18 cellular contexts compared by ENCODE assay signal in genomic region chr21:36696390-36696639, GRCh38. TPM values are rescaled to one million over a fixed set of nuclear protein-coding genes. Genes with fewer than 3 reads are reported as not detected.
DNase-seq lines count a peak whose midpoint lies in the region; ATAC-seq and TF ChIP-seq lines count a peak whose summit lies in the region.
"Had no signal": no experiment of that assay in that cellular context is flagged by ENCODE, and none has a peak within 500 bp of the region (broad histone marks: within the 10 kb centered on the region; RNA-seq: fewer than 3 reads in every experiment).

No MANE protein-coding gene starts in this region.

- H3K36me3 ChIP-seq in osteoblast (ENCODE audit: insufficient read depth, low read length), result no peaks in the 10 kb centered on the region
- H3K36me3 ChIP-seq: BE2C had no signal

- POLR2A ChIA-PET in activated CD4-positive, alpha-beta T cell treated with anti-CD3 and anti-CD28 coated beads, Interleukin-2, amount 10 ng/mL, durations not matched to agents 7 days and 5 days (lab: Charles Lee), result no interaction called here

- no peaks in the 10 kb centered on the region for H3K4me1 ChIP-seq in osteoblast (ENCODE audit: insufficient read depth, low read length)
- H3K4me1 ChIP-seq: BE2C had no signal

- no peak overlapping the region for H3K4me3 ChIP-seq in osteoblast (ENCODE audit: insufficient read depth, low read length)

- no peaks in the 10 kb centered on the region for H4K20me1 ChIP-seq in osteoblast (ENCODE audit: insufficient read depth, low read length)

- no peak overlapping the region for H3K27ac ChIP-seq in osteoblast (ENCODE audit: low read depth, low read length)
- H3K27ac ChIP-seq: 22Rv1 had no signal

- H2AFZ ChIP-seq in osteoblast (ENCODE audit: low read length), result no peak overlapping the region

- CTCF ChIA-PET in activated CD4-positive, alpha-beta T cell treated with anti-CD3 and anti-CD28 coated beads, Interleukin-2, amount 10 ng/mL, durations not matched to agents 7 days and 5 days (lab: Charles Lee), result no interaction called here

- H3K4me1 Mint-ChIP-seq in activated CD4-positive, alpha-beta T cell treated with anti-CD3 and anti-CD28 coated beads, Interleukin-2, amount 10 ng/mL, durations not matched to agents 24 days and 14 days, result peaks cover 8% of the 10 kb centered on the region
- peaks cover 15% of the 10 kb centered on the region for H3K4me1 Mint-ChIP-seq in activated CD4-positive, alpha-beta T cell treated with anti-CD3 and anti-CD28 coated beads, Interleukin-2, amount 10 ng/mL, durations not matched to agents 7 days and 5 days
- H3K4me1 Mint-ChIP-seq in T-helper 17 cell (peaks cover 12% of the 10 kb centered on the region), glutamatergic neuron (ENCODE audit: low read depth, unreplicated experiment) (peaks cover 27% of the 10 kb centered on the region)
- peaks cover 5% of the 10 kb centered on the region for H3K4me1 Mint-ChIP-seq in activated T-helper 1 cell treated with anti-CD3 and anti-CD28 coated beads, Interleukin-12 subunit alpha, Interleukin-12 subunit beta, Interleukin-2, Interleukin-4 antibody, amounts not matched to agents 30 ng/mL and 10 ng/mL and 1 ng/mL, durations not matched to agents 14 hours and 24 hours and 36 hours (ENCODE audit: low read depth)

- peaks cover 5% of the 10 kb centered on the region for H3K79me2 ChIP-seq in osteoblast (ENCODE audit: insufficient read depth, low read length)

- DNase-seq in activated CD4-positive, alpha-beta T cell treated with anti-CD3 and anti-CD28 coated beads, Interleukin-2, amount 10 ng/mL, durations not matched to agents 24 days and 14 days, result no peak
- no peak for DNase-seq in activated CD4-positive, alpha-beta T cell treated with anti-CD3 and anti-CD28 coated beads, Interleukin-2, amount 10 ng/mL, durations not matched to agents 7 days and 5 days
- no peak for DNase-seq in T-helper 17 cell
- no peak for DNase-seq in glutamatergic neuron
- peak; percentile 85 for DNase-seq in osteoblast (ENCODE audit: insufficient read length, low spot score, missing footprints)
- no peak for DNase-seq in activated T-helper 1 cell treated with anti-CD3 and anti-CD28 coated beads, Interleukin-12 subunit alpha, Interleukin-12 subunit beta, Interleukin-2, Interleukin-4 antibody, amounts not matched to agents 30 ng/mL and 10 ng/mL and 1 ng/mL, durations not matched to agents 14 hours and 24 hours and 36 hours (ENCODE audit: low spot score)
- DNase-seq in glomerular visceral epithelial cell (ENCODE audit: extremely low spot score), result no peak
- no peak for DNase-seq in NCI-H1436 treated with DMSO at 0.1 percent for 48 hours (lab: John Stamatoyannopoulos, UW)
- DNase-seq: BE2C; CD4-positive, alpha-beta T cell; KG1; NCI-H1048; NCI-H146; NCI-H2081; NCI-H510A; NCI-H774; RPMI8226 had no signal

- H3K27me3 ChIP-seq in osteoblast (ENCODE audit: insufficient read depth, low read length), result peaks cover 48% of the 10 kb centered on the region

- H3K36me3 Mint-ChIP-seq in activated CD4-positive, alpha-beta T cell treated with anti-CD3 and anti-CD28 coated beads, Interleukin-2, amount 10 ng/mL, durations not matched to agents 24 days and 14 days (ENCODE audit: low read depth), result no peaks in the 10 kb centered on the region
- peaks cover 2% of the 10 kb centered on the region for H3K36me3 Mint-ChIP-seq in activated CD4-positive, alpha-beta T cell treated with anti-CD3 and anti-CD28 coated beads, Interleukin-2, amount 10 ng/mL, durations not matched to agents 7 days and 5 days (ENCODE audit: low read depth)
- peaks cover 7% of the 10 kb centered on the region for H3K36me3 Mint-ChIP-seq in T-helper 17 cell (ENCODE audit: low read depth)
- H3K36me3 Mint-ChIP-seq in glutamatergic neuron (ENCODE audit: unreplicated experiment), result no peaks in the 10 kb centered on the region
- no peaks in the 10 kb centered on the region for H3K36me3 Mint-ChIP-seq in activated T-helper 1 cell treated with anti-CD3 and anti-CD28 coated beads, Interleukin-12 subunit alpha, Interleukin-12 subunit beta, Interleukin-2, Interleukin-4 antibody, amounts not matched to agents 30 ng/mL and 10 ng/mL and 1 ng/mL, durations not matched to agents 14 hours and 24 hours and 36 hours (ENCODE audit: low read depth)

- H3K9me3 ChIP-seq in T-helper 17 cell (ENCODE audit: control insufficient read depth, low read length, poor library complexity, severe bottlenecking), result no peaks in the 10 kb centered on the region
- H3K9me3 ChIP-seq in osteoblast (ENCODE audit: low read depth, low read length), result no peaks in the 10 kb centered on the region
- H3K9me3 ChIP-seq: BE2C had no signal

- peaks cover 66% of the 10 kb centered on the region for H3K27me3 Mint-ChIP-seq in activated CD4-positive, alpha-beta T cell treated with anti-CD3 and anti-CD28 coated beads, Interleukin-2, amount 10 ng/mL, durations not matched to agents 24 days and 14 days
- H3K27me3 Mint-ChIP-seq in activated CD4-positive, alpha-beta T cell treated with anti-CD3 and anti-CD28 coated beads, Interleukin-2, amount 10 ng/mL, durations not matched to agents 7 days and 5 days, result peaks cover 75% of the 10 kb centered on the region
- H3K27me3 Mint-ChIP-seq in T-helper 17 cell (peaks cover 66% of the 10 kb centered on the region), glutamatergic neuron (ENCODE audit: unreplicated experiment) (peaks cover 39% of the 10 kb centered on the region)
- H3K27me3 Mint-ChIP-seq in activated T-helper 1 cell treated with anti-CD3 and anti-CD28 coated beads, Interleukin-12 subunit alpha, Interleukin-12 subunit beta, Interleukin-2, Interleukin-4 antibody, amounts not matched to agents 30 ng/mL and 10 ng/mL and 1 ng/mL, durations not matched to agents 14 hours and 24 hours and 36 hours (ENCODE audit: insufficient read depth), result peaks cover 57% of the 10 kb centered on the region

- H3K4me2 ChIP-seq in osteoblast (ENCODE audit: insufficient read depth, low read length), result no peak overlapping the region

- intact Hi-C loops in activated CD4-positive, alpha-beta T cell treated with anti-CD3 and anti-CD28 coated beads, Interleukin-2, amount 10 ng/mL, durations not matched to agents 24 days and 14 days (cut with micrococcal nuclease), result no loop called here
- intact Hi-C loops in activated T-helper 1 cell treated with anti-CD3 and anti-CD28 coated beads, Interleukin-12 subunit alpha, Interleukin-12 subunit beta, Interleukin-2, Interleukin-4 antibody, amounts not matched to agents 30 ng/mL and 10 ng/mL and 1 ng/mL, durations not matched to agents 14 hours and 24 hours and 36 hours (cut with micrococcal nuclease), result loop anchor here (1.0 kb wide), 1 partner anchor 13 kb away; no protein-coding TSS in a partner anchor

- H3K27ac Mint-ChIP-seq in activated CD4-positive, alpha-beta T cell treated with anti-CD3 and anti-CD28 coated beads, Interleukin-2, amount 10 ng/mL, durations not matched to agents 24 days and 14 days, result peak overlapping the region; percentile 53
- H3K27ac Mint-ChIP-seq in activated CD4-positive, alpha-beta T cell treated with anti-CD3 and anti-CD28 coated beads, Interleukin-2, amount 10 ng/mL, durations not matched to agents 7 days and 5 days, result no peak overlapping the region
- H3K27ac Mint-ChIP-seq in T-helper 17 cell (peak overlapping the region; percentile 53), glutamatergic neuron (ENCODE audit: unreplicated experiment) (no peak overlapping the region)
- no peak overlapping the region for H3K27ac Mint-ChIP-seq in activated T-helper 1 cell treated with anti-CD3 and anti-CD28 coated beads, Interleukin-12 subunit alpha, Interleukin-12 subunit beta, Interleukin-2, Interleukin-4 antibody, amounts not matched to agents 30 ng/mL and 10 ng/mL and 1 ng/mL, durations not matched to agents 14 hours and 24 hours and 36 hours
- H3K27ac Mint-ChIP-seq: CD4-positive, alpha-beta T cell had no signal

- no peak for ATAC-seq in T-helper 17 cell

- H3K9me3 Mint-ChIP-seq in activated CD4-positive, alpha-beta T cell treated with anti-CD3 and anti-CD28 coated beads, Interleukin-2, amount 10 ng/mL, durations not matched to agents 24 days and 14 days, result peaks cover 10% of the 10 kb centered on the region
- H3K9me3 Mint-ChIP-seq in activated CD4-positive, alpha-beta T cell treated with anti-CD3 and anti-CD28 coated beads, Interleukin-2, amount 10 ng/mL, durations not matched to agents 7 days and 5 days, result no peaks in the 10 kb centered on the region
- peaks cover 15% of the 10 kb centered on the region for H3K9me3 Mint-ChIP-seq in glutamatergic neuron (ENCODE audit: unreplicated experiment)
- no peaks in the 10 kb centered on the region for H3K9me3 Mint-ChIP-seq in activated T-helper 1 cell treated with anti-CD3 and anti-CD28 coated beads, Interleukin-12 subunit alpha, Interleukin-12 subunit beta, Interleukin-2, Interleukin-4 antibody, amounts not matched to agents 30 ng/mL and 10 ng/mL and 1 ng/mL, durations not matched to agents 14 hours and 24 hours and 36 hours
- H3K9me3 Mint-ChIP-seq: CD4-positive, alpha-beta T cell had no signal

- no peak for TF ChIP-seq CTCF in glutamatergic neuron (IDR thresholded peaks at IDR 0.05; ENCODE audit: partially characterized antibody, unreplicated experiment)
- no peak for TF ChIP-seq CTCF in osteoblast (IDR thresholded peaks at IDR 0.05; ENCODE audit: extremely low read depth, low read depth, low read length)

- H3K4me3 Mint-ChIP-seq in activated CD4-positive, alpha-beta T cell treated with anti-CD3 and anti-CD28 coated beads, Interleukin-2, amount 10 ng/mL, durations not matched to agents 24 days and 14 days, result no peak overlapping the region
- no peak overlapping the region for H3K4me3 Mint-ChIP-seq in activated CD4-positive, alpha-beta T cell treated with anti-CD3 and anti-CD28 coated beads, Interleukin-2, amount 10 ng/mL, durations not matched to agents 7 days and 5 days
- H3K4me3 Mint-ChIP-seq in T-helper 17 cell (no peak overlapping the region), glutamatergic neuron (ENCODE audit: unreplicated experiment) (peak overlapping the region; percentile 61)
- no peak overlapping the region for H3K4me3 Mint-ChIP-seq in activated T-helper 1 cell treated with anti-CD3 and anti-CD28 coated beads, Interleukin-12 subunit alpha, Interleukin-12 subunit beta, Interleukin-2, Interleukin-4 antibody, amounts not matched to agents 30 ng/mL and 10 ng/mL and 1 ng/mL, durations not matched to agents 14 hours and 24 hours and 36 hours
- H3K4me3 Mint-ChIP-seq: CD4-positive, alpha-beta T cell had no signal

RNA-seq across cellular contexts. Expression of gene SIM2, which starts 2.6 kb away (rescaled TPM):
- total RNA-seq in activated CD4-positive, alpha-beta T cell treated with anti-CD3 and anti-CD28 coated beads, Interleukin-2, amount 10 ng/mL, durations not matched to agents 24 days and 14 days, result 0.12 and 0.21 TPM in 2 replicates
- under 1 TPM; 0.05 to 0.19 TPM for total RNA-seq in activated CD4-positive, alpha-beta T cell treated with anti-CD3 and anti-CD28 coated beads, Interleukin-2, amount 10 ng/mL, durations not matched to agents 7 days and 5 days
- not detected for total RNA-seq in T-helper 17 cell
- total RNA-seq in glutamatergic neuron (ENCODE audit: unreplicated experiment), result 4.8 TPM
- total RNA-seq in osteoblast, result 2.7 and 3.6 TPM in 2 replicates
- 0.24 and 0.47 TPM in 2 replicates for total RNA-seq in activated T-helper 1 cell treated with anti-CD3 and anti-CD28 coated beads, Interleukin-12 subunit alpha, Interleukin-12 subunit beta, Interleukin-2, Interleukin-4 antibody, amounts not matched to agents 30 ng/mL and 10 ng/mL and 1 ng/mL, durations not matched to agents 14 hours and 24 hours and 36 hours
- total RNA-seq: CD4-positive, alpha-beta T cell had no signal

Comparison
In these comparisons a context has a peak if more than half of its experiments do, and no peak if none do; other contexts are left out.
1. H3K27ac Mint-ChIP-seq: peak in activated CD4-positive, alpha-beta T cell treated with anti-CD3 and anti-CD28 coated beads, Interleukin-2, amount 10 ng/mL, durations not matched to agents 24 days and 14 days (single experiment) and T-helper 17 cell (single experiment); none in activated CD4-positive, alpha-beta T cell treated with anti-CD3 and anti-CD28 coated beads, Interleukin-2, amount 10 ng/mL, durations not matched to agents 7 days and 5 days (single experiment), glutamatergic neuron (single experiment) and activated T-helper 1 cell treated with anti-CD3 and anti-CD28 coated beads, Interleukin-12 subunit alpha, Interleukin-12 subunit beta, Interleukin-2, Interleukin-4 antibody, amounts not matched to agents 30 ng/mL and 10 ng/mL and 1 ng/mL, durations not matched to agents 14 hours and 24 hours and 36 hours (single experiment).